Comparison of ENCODE assay signal across 11 cellular contexts in genomic region chr3:160010578-160010977, GRCh38. TPM values are rescaled to one million over a fixed set of nuclear protein-coding genes. Genes with fewer than 3 reads are reported as not detected.
A peak's percentile ranks its signal among the peaks of the same experiment; 100 is the strongest.
DNase-seq lines count a peak whose midpoint lies in the region; ATAC-seq and TF ChIP-seq lines count a peak whose summit lies in the region.
"Had no signal": no experiment of that assay in that cellular context is flagged by ENCODE, and none has a peak within 500 bp of the region (broad histone marks: within the 10 kb centered on the region; RNA-seq: fewer than 3 reads in every experiment).

No MANE protein-coding gene starts in this region.

- no peaks in the 10 kb centered on the region for H3K9me3 Mint-ChIP-seq in HFFc6

- no peaks in the 10 kb centered on the region for H3K27me3 ChIP-seq in body of pancreas
- H3K27me3 ChIP-seq: right atrium auricular region, transverse colon had no signal

- no peak overlapping the region for H3K4me3 ChIP-seq in body of pancreas
- H3K4me3 ChIP-seq: right atrium auricular region, transverse colon had no signal

- no peak overlapping the region for H3K27ac ChIP-seq in body of pancreas
- H3K27ac ChIP-seq: right atrium auricular region, transverse colon had no signal

- no peaks in the 10 kb centered on the region for H3K36me3 ChIP-seq in body of pancreas (replicated peaks in 1 of 2; ENCODE audit: insufficient read depth in 1 of 2, low read depth in 2 of 2)
- H3K36me3 ChIP-seq: right atrium auricular region, transverse colon had no signal

- TF ChIP-seq POLR2A in body of pancreas (IDR thresholded peaks at IDR 0.05): no peak

- intact Hi-C loops in body of pancreas (cut with DNase I): no loop called here

- H3K36me3 Mint-ChIP-seq in HFFc6 (ENCODE audit: low read depth): no peaks in the 10 kb centered on the region

- in situ Hi-C loops in GM13976 (cut with MboI; ENCODE audit: low sequenced_read_pairs, unreplicated experiment): no loop called here

- peaks cover 24% of the 10 kb centered on the region for H3K4me1 Mint-ChIP-seq in HFFc6 (ENCODE audit: low read depth)

- H3K9me3 ChIP-seq in body of pancreas: no peaks in the 10 kb centered on the region
- H3K9me3 ChIP-seq: right atrium auricular region, transverse colon had no signal

- H3K27me3 Mint-ChIP-seq in HFFc6 (ENCODE audit: insufficient read depth): no peaks in the 10 kb centered on the region

- WGBS in body of pancreas, 2 donors: 72 to 74% methylated on average over 4 of the region's 4 CpGs

- no peak overlapping the region for H3K27ac Mint-ChIP-seq in HFFc6

- no peaks in the 10 kb centered on the region for H3K4me1 ChIP-seq in body of pancreas
- H3K4me1 ChIP-seq: right atrium auricular region, transverse colon had no signal

- DNase-seq in GM13976 (ENCODE audit: low spot score) (peak; percentile 59), body of pancreas (no peak), hepatic stellate cell (ENCODE audit: low spot score) (no peak), HFFc6 (no peak), HUDEP-2 (lab: John Stamatoyannopoulos, UW; ENCODE audit: unreplicated experiment in 76 of 76) (no peak)
- DNase-seq: HCEC 1CT, transverse colon had no signal

- no peak overlapping the region for H3K4me3 Mint-ChIP-seq in HFFc6

- ATAC-seq in GM19438 (IDR thresholded peaks at IDR 0.05; ENCODE audit: low read depth, unreplicated experiment) (peak; percentile 56), HG02840 (IDR thresholded peaks at IDR 0.05; ENCODE audit: low FRiP score, unreplicated experiment) (peak; percentile 70), HG03460 (IDR thresholded peaks at IDR 0.05; ENCODE audit: unreplicated experiment) (peak; percentile 62), body of pancreas (no peak)

- TF ChIP-seq CTCF in GM13976 (IDR thresholded peaks at IDR 0.05; ENCODE audit: borderline replicate concordance, control extremely low read depth, extremely low read depth, insufficient read depth, missing control alignments) (no peak), body of pancreas (IDR thresholded peaks at IDR 0.05) (no peak), HFFc6 (IDR thresholded peaks at IDR 0.05) (no peak)

RNA-seq across cellular contexts. Expression of gene IL12A, which starts 21.9 kb away (rescaled TPM):
- 1 to 10 TPM in 1 of 2 donors, under 1 TPM in 1; 0.26 to 1.6 TPM for total RNA-seq in body of pancreas
- total RNA-seq in HFFc6 (2021; fragmentation: NEBNext Ultra II Directional; extraction: Animal tissue kit (Norgen Biotek cat#: 25700)): 1 to 10 TPM; 1.8 to 3.0 (median 2.1) TPM
